In genomic region chr7:139731802-139732470, GRCh38 we compare ENCODE assay signal across 8 cellular contexts. TPM values are rescaled to one million over a fixed set of nuclear protein-coding genes. Genes with fewer than 3 reads are reported as not detected.
A peak's percentile ranks its signal among the peaks of the same experiment; 100 is the strongest.
DNase-seq lines count a peak whose midpoint lies in the region; ATAC-seq, FAIRE-seq and TF ChIP-seq lines count a peak whose summit lies in the region.

No MANE protein-coding gene starts in this region.

- peak overlapping the region; percentile 36 to 74 (median 54) for H3K27ac ChIP-seq in Peyer's patch

- peak; percentile 6 for FAIRE-seq in H54 (lab: Jason Lieb, UNC)

- H3K4me1 ChIP-seq in Peyer's patch = peaks cover 0 to 12% (median 7%) of the 10 kb centered on the region in 4 donors
- H3K4me1 ChIP-seq in endocrine pancreas (ENCODE audit: control insufficient read depth, insufficient read depth, low read length) = peaks cover 22% of the 10 kb centered on the region

- no peak overlapping the region for H3K9ac ChIP-seq in endocrine pancreas (ENCODE audit: control insufficient read depth, insufficient read depth, low read length)

- H3K36me3 ChIP-seq in Peyer's patch (no peaks in the 10 kb centered on the region), endocrine pancreas (ENCODE audit: control insufficient read depth, insufficient read depth, low read length) (no peaks in the 10 kb centered on the region)

- TF ChIP-seq POLR2A in H54 (IDR thresholded peaks at IDR 0.05; ENCODE audit: low read depth, low read length) (no peak), Peyer's patch (IDR thresholded peaks at IDR 0.05) (no peak)

- DNase-seq in H54 (ENCODE audit: insufficient read length, low spot score) (peak; percentile 47), Peyer's patch (peak; percentile 50 to 90 (median 81)), myocyte (ENCODE audit: low read depth) (peak; percentile 94), cerebellar nuclear complex (lab: John Stamatoyannopoulos, UW) (no peak), 8988T (no peak)

- H3K4me3 ChIP-seq in Peyer's patch (no peak overlapping the region), endocrine pancreas (ENCODE audit: control insufficient read depth, insufficient read depth, low read length) (peak overlapping the region; percentile 53)

- TF ChIP-seq CTCF in Peyer's patch (IDR thresholded peaks at IDR 0.05) = no peak

- H3K27me3 ChIP-seq in Peyer's patch (no peaks in the 10 kb centered on the region), endocrine pancreas (ENCODE audit: control insufficient read depth, insufficient read depth, low read length) (no peaks in the 10 kb centered on the region)

- no peak for ATAC-seq in GM19455 (IDR thresholded peaks at IDR 0.05; ENCODE audit: unreplicated experiment)
- ATAC-seq in GM19328 (IDR thresholded peaks at IDR 0.05; ENCODE audit: unreplicated experiment) = no peak

- H3K9me3 ChIP-seq in Peyer's patch (no peaks in the 10 kb centered on the region), endocrine pancreas (ENCODE audit: control insufficient read depth, low read length) (no peaks in the 10 kb centered on the region)

RNA-seq across cellular contexts. Expression of gene HIPK2, which starts 45.9 kb away (rescaled TPM):
- total RNA-seq in Peyer's patch (10 to 100 TPM; 16.6 to 60.2 (median 35.1) TPM), myocyte (23.5 and 26.4 TPM in 2 replicates)
- polyA plus RNA-seq in myocyte (2012) = 19.5 TPM

Comparison
In these comparisons a context has a peak if more than half of its experiments do, and no peak if none do; other contexts are left out.
1. DNase-seq: peak in H54 (single experiment), Peyer's patch (3 of 3) and myocyte (single experiment); none in cerebellar nuclear complex (0 of 2) and 8988T (single experiment).